ENCODE assay signal across 1 cellular context in the genomic region with DNA sequence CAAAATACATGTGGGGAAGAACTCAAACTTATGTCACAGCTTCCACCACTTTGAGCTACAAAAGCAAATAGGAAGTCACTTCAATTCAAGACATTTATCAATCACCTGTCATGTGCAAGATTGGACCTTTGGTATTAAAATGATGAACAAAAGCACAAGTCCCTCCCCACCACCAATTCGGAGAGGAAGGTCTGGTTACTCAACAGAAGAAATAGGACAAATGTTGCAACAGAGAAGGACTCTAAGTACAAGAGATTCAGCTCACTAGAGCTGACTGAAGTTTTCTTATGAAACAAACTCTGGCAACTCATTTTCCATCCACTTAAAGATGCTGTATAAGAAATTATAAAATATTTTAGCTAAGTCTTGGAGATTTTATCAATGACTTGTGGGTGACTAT.
TF ChIP-seq lines count a peak whose summit lies in the region.

No MANE protein-coding gene starts in this region.

TF ChIP-seq in H1, 55 proteins besides CTCF, POLR2A, EP300 and RAD21 (continued from another document):
- TF ChIP-seq TAF7 (optimal IDR thresholded peaks at IDR 0.05; ENCODE audit: borderline replicate concordance, low read depth, low read length) (no peak), SIX5 (IDR thresholded peaks at IDR 0.05; ENCODE audit: low read depth, low read length) (no peak), TBP (IDR thresholded peaks at IDR 0.05; ENCODE audit: low read depth, low read length) (no peak), BCL11A (IDR thresholded peaks at IDR 0.05; ENCODE audit: low read depth in 2 of 2, low read length in 2 of 2) (no peak), SIN3A (conservative IDR thresholded peaks at IDR 0.05 in 1 of 2, IDR thresholded peaks at IDR 0.05 in 1 of 2; ENCODE audit: low read depth in 1 of 2, low read length in 2 of 2) (no peak), MAFK (IDR thresholded peaks at IDR 0.05; ENCODE audit: low read depth, low read length) (no peak), SP4 (IDR thresholded peaks at IDR 0.05; ENCODE audit: low read length) (no peak), ZNF274 (IDR thresholded peaks at IDR 0.05; ENCODE audit: borderline replicate concordance, extremely low read depth, low read length) (no peak), HDAC2 (IDR thresholded peaks at IDR 0.05; ENCODE audit: borderline replicate concordance in 1 of 2, low read depth in 2 of 2, low read length in 2 of 2) (no peak), CBX8 (IDR thresholded peaks at IDR 0.05; ENCODE audit: borderline replicate concordance, low read depth, low read length) (no peak), HDAC6 (IDR thresholded peaks at IDR 0.05; ENCODE audit: low read depth, low read length) (no peak), ASH2L (IDR thresholded peaks at IDR 0.05; ENCODE audit: low read length) (no peak)
TF ChIP-seq in H1: peak in this region for 0.
